ENCODE assay signal across 2 cellular contexts in genomic region chr5:128966375-128966774, GRCh38.
TF ChIP-seq lines count a peak whose summit lies in the region.

No MANE protein-coding gene starts in this region.

TF ChIP-seq in SK-N-SH, 30 proteins besides CTCF, POLR2A, EP300 and RAD21 (continued from another document):
- TF ChIP-seq GABPA (IDR thresholded peaks at IDR 0.05; ENCODE audit: low read depth): no peak
- TF ChIP-seq, protein P1, sequence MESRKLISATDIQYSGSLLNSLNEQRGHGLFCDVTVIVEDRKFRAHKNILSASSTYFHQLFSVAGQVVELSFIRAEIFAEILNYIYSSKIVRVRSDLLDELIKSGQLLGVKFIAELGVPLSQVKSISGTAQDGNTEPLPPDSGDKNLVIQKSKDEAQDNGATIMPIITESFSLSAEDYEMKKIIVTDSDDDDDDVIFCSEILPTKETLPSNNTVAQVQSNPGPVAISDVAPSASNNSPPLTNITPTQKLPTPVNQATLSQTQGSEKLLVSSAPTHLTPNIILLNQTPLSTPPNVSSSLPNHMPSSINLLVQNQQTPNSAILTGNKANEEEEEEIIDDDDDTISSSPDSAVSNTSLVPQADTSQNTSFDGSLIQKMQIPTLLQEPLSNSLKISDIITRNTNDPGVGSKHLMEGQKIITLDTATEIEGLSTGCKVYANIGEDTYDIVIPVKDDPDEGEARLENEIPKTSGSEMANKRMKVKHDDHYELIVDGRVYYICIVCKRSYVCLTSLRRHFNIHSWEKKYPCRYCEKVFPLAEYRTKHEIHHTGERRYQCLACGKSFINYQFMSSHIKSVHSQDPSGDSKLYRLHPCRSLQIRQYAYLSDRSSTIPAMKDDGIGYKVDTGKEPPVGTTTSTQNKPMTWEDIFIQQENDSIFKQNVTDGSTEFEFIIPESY (IDR thresholded peaks at IDR 0.05; ENCODE audit: borderline replicate concordance, low read depth): no peak
- TF ChIP-seq JUND (IDR thresholded peaks at IDR 0.05): no peak
- no peak for TF ChIP-seq NRF1 (IDR thresholded peaks at IDR 0.05; ENCODE audit: low read depth, low read length)
- TF ChIP-seq, protein P2, sequence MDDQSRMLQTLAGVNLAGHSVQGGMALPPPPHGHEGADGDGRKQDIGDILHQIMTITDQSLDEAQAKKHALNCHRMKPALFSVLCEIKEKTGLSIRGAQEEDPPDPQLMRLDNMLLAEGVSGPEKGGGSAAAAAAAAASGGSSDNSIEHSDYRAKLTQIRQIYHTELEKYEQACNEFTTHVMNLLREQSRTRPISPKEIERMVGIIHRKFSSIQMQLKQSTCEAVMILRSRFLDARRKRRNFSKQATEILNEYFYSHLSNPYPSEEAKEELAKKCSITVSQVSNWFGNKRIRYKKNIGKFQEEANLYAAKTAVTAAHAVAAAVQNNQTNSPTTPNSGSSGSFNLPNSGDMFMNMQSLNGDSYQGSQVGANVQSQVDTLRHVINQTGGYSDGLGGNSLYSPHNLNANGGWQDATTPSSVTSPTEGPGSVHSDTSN (IDR thresholded peaks at IDR 0.05): no peak

TF ChIP-seq in SK-N-SH treated with all-trans-retinoic acid at 6 μM for 48 hours, 23 proteins besides CTCF, POLR2A, EP300 and RAD21:
- TF ChIP-seq, protein P3, sequence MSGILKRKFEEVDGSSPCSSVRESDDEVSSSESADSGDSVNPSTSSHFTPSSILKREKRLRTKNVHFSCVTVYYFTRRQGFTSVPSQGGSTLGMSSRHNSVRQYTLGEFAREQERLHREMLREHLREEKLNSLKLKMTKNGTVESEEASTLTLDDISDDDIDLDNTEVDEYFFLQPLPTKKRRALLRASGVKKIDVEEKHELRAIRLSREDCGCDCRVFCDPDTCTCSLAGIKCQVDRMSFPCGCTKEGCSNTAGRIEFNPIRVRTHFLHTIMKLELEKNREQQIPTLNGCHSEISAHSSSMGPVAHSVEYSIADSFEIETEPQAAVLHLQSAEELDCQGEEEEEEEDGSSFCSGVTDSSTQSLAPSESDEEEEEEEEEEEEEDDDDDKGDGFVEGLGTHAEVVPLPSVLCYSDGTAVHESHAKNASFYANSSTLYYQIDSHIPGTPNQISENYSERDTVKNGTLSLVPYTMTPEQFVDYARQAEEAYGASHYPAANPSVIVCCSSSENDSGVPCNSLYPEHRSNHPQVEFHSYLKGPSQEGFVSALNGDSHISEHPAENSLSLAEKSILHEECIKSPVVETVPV (CRISPR knock-in tag; IDR thresholded peaks at IDR 0.05): no peak
- no peak for TF ChIP-seq ZFP3 (CRISPR knock-in tag; IDR thresholded peaks at IDR 0.05)
- TF ChIP-seq CSDC2 (CRISPR knock-in tag; IDR thresholded peaks at IDR 0.05): no peak
- TF ChIP-seq ZNF8 (CRISPR knock-in tag; IDR thresholded peaks at IDR 0.05): no peak
- no peak for TF ChIP-seq TSHZ2 (CRISPR knock-in tag; IDR thresholded peaks at IDR 0.05)
TF ChIP-seq in SK-N-SH treated with all-trans-retinoic acid at 6 μM for 48 hours: peak in this region for 0.
